ENCODE assay signal across 2 cellular contexts in genomic region chr6:48994811-48995210, GRCh38.
TF ChIP-seq lines count a peak whose summit lies in the region.

No MANE protein-coding gene starts in this region.

TF ChIP-seq in HepG2, 621 proteins besides CTCF, POLR2A, EP300 and RAD21 (continued from another document):
- TF ChIP-seq NFE2 (CRISPR knock-in tag; IDR thresholded peaks at IDR 0.05), result no peak
- no peak for TF ChIP-seq ZBTB1 (CRISPR knock-in tag; IDR thresholded peaks at IDR 0.05; ENCODE audit: borderline replicate concordance)
- no peak for TF ChIP-seq FIP1L1 (IDR thresholded peaks at IDR 0.05; ENCODE audit: borderline replicate concordance, insufficient read depth, low read depth, low read length)

TF ChIP-seq in GM12878, 131 proteins besides CTCF, POLR2A, EP300 and RAD21 (continued from another document):
- TF ChIP-seq, protein P1, sequence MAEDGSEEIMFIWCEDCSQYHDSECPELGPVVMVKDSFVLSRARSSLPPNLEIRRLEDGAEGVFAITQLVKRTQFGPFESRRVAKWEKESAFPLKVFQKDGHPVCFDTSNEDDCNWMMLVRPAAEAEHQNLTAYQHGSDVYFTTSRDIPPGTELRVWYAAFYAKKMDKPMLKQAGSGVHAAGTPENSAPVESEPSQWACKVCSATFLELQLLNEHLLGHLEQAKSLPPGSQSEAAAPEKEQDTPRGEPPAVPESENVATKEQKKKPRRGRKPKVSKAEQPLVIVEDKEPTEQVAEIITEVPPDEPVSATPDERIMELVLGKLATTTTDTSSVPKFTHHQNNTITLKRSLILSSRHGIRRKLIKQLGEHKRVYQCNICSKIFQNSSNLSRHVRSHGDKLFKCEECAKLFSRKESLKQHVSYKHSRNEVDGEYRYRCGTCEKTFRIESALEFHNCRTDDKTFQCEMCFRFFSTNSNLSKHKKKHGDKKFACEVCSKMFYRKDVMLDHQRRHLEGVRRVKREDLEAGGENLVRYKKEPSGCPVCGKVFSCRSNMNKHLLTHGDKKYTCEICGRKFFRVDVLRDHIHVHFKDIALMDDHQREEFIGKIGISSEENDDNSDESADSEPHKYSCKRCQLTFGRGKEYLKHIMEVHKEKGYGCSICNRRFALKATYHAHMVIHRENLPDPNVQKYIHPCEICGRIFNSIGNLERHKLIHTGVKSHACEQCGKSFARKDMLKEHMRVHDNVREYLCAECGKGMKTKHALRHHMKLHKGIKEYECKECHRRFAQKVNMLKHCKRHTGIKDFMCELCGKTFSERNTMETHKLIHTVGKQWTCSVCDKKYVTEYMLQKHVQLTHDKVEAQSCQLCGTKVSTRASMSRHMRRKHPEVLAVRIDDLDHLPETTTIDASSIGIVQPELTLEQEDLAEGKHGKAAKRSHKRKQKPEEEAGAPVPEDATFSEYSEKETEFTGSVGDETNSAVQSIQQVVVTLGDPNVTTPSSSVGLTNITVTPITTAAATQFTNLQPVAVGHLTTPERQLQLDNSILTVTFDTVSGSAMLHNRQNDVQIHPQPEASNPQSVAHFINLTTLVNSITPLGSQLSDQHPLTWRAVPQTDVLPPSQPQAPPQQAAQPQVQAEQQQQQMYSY (CRISPR knock-in tag; IDR thresholded peaks at IDR 0.05), result no peak
- TF ChIP-seq TAF1 (IDR thresholded peaks at IDR 0.05; ENCODE audit: borderline replicate concordance, low read depth, low read length), result no peak
- TF ChIP-seq ASH2L (IDR thresholded peaks at IDR 0.05; ENCODE audit: borderline replicate concordance, low read depth), result no peak
- TF ChIP-seq POLR2AphosphoS2 (IDR thresholded peaks at IDR 0.05; ENCODE audit: low read depth, low read length), result no peak
- TF ChIP-seq HDAC2 (IDR thresholded peaks at IDR 0.05), result no peak
- no peak for TF ChIP-seq SUPT20H (IDR thresholded peaks at IDR 0.05; ENCODE audit: borderline replicate concordance, control insufficient read depth, low read depth, low read length)
- TF ChIP-seq, protein P2, sequence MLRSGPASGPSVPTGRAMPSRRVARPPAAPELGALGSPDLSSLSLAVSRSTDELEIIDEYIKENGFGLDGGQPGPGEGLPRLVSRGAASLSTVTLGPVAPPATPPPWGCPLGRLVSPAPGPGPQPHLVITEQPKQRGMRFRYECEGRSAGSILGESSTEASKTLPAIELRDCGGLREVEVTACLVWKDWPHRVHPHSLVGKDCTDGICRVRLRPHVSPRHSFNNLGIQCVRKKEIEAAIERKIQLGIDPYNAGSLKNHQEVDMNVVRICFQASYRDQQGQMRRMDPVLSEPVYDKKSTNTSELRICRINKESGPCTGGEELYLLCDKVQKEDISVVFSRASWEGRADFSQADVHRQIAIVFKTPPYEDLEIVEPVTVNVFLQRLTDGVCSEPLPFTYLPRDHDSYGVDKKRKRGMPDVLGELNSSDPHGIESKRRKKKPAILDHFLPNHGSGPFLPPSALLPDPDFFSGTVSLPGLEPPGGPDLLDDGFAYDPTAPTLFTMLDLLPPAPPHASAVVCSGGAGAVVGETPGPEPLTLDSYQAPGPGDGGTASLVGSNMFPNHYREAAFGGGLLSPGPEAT (IDR thresholded peaks at IDR 0.05; ENCODE audit: low read depth), result no peak
- no peak for TF ChIP-seq IRF4 (IDR thresholded peaks at IDR 0.05; ENCODE audit: low read depth, low read length)
- no peak for TF ChIP-seq E4F1 (IDR thresholded peaks at IDR 0.05; ENCODE audit: borderline replicate concordance, partially characterized antibody)
